37 cellular contexts compared by ENCODE assay signal in genomic region chr20:8510808-8511207, GRCh38.
"Had no signal": no experiment of that assay in that cellular context is flagged by ENCODE, and none has a peak within 500 bp of the region (broad histone marks: within the 10 kb centered on the region; RNA-seq: fewer than 3 reads in every experiment).

No MANE protein-coding gene starts in this region.

- H3K4me1 ChIP-seq: body of pancreas had no signal

- H3K27me3 Mint-ChIP-seq: activated B cell treated with CpG ODN at 0.5 μM for 24 hours; activated CD4-positive, alpha-beta memory T cell treated with anti-CD3 and anti-CD28 coated beads for 36 hours; activated CD4-positive, alpha-beta T cell treated with anti-CD3 and anti-CD28 coated beads, Interleukin-2, amount 10 ng/mL, durations not matched to agents 24 days and 14 days; activated CD8-positive, alpha-beta T cell treated with anti-CD3 and anti-CD28 coated beads for 36 hours; activated naive CD8-positive, alpha-beta T cell treated with anti-CD3 and anti-CD28 coated beads for 36 hours; activated T-helper 17 cell treated with anti-CD3 and anti-CD28 coated beads, Interleukin-2, amount 50 U/mL, for 72 hours; central memory CD8-positive, alpha-beta T cell had no signal

- H3K4me3 ChIP-seq: adrenal gland, body of pancreas, cardiac muscle cell had no signal

- H3K36me3 Mint-ChIP-seq: activated CD4-positive, alpha-beta memory T cell treated with anti-CD3 and anti-CD28 coated beads for 36 hours; activated naive CD4-positive, alpha-beta T cell treated with anti-CD3 and anti-CD28 coated beads, Interleukin-2, amount 50 U/mL, for 72 hours; activated naive CD8-positive, alpha-beta T cell treated with anti-CD3 and anti-CD28 coated beads for 36 hours had no signal

- H3K36me3 ChIP-seq: adrenal gland, brain microvascular endothelial cell, cardiac muscle cell had no signal

- H3K9me3 Mint-ChIP-seq: activated B cell treated with CpG ODN at 0.5 μM for 24 hours; activated CD4-positive, alpha-beta memory T cell treated with anti-CD3 and anti-CD28 coated beads for 36 hours; activated CD4-positive, alpha-beta T cell treated with anti-CD3 and anti-CD28 coated beads, Interleukin-2, amount 10 ng/mL, durations not matched to agents 24 days and 14 days; activated CD8-positive, alpha-beta T cell treated with anti-CD3 and anti-CD28 coated beads for 36 hours; activated naive CD4-positive, alpha-beta T cell treated with anti-CD3 and anti-CD28 coated beads for 36 hours; activated T-cell treated with anti-CD3 and anti-CD28 coated beads, Interleukin-2, amount 50 U/mL, for 4 hours; activated T-helper 1 cell treated with anti-CD3 and anti-CD28 coated beads, Interleukin-12 subunit alpha, Interleukin-12 subunit beta, Interleukin-2, Interleukin-4 antibody, amounts not matched to agents 30 ng/mL and 10 ng/mL and 1 ng/mL, durations not matched to agents 14 hours and 24 hours and 36 hours; activated T-helper 17 cell treated with anti-CD3 and anti-CD28 coated beads, Interleukin-2, amount 50 U/mL, for 72 hours; central memory CD8-positive, alpha-beta T cell; T-helper 1 cell treated with Interleukin-12 subunit alpha and Interleukin-12 subunit beta and Interleukin-4 antibody, amounts not matched to agents 30 μg/mL and 1 μg/mL, for 36 hours; T-helper 2 cell treated with Interferon-gamma antibody and Interleukin-4, amounts not matched to agents 5 μg/mL and 100 μg/mL, for 36 hours had no signal

- H3K27me3 ChIP-seq: adrenal gland, body of pancreas, brain microvascular endothelial cell, cardiac muscle cell had no signal

- H3K9me3 ChIP-seq: adrenal gland, body of pancreas had no signal

- H3K4me1 Mint-ChIP-seq: activated B cell treated with CpG ODN at 0.5 μM for 24 hours; activated CD4-positive, alpha-beta T cell treated with anti-CD3 and anti-CD28 coated beads, Interleukin-2, amount 10 ng/mL, durations not matched to agents 24 days and 14 days; activated naive CD8-positive, alpha-beta T cell treated with anti-CD3 and anti-CD28 coated beads for 36 hours; activated T-helper 17 cell treated with anti-CD3 and anti-CD28 coated beads, Interleukin-2, amount 50 U/mL, for 72 hours had no signal

- H3K27ac ChIP-seq: adrenal gland, body of pancreas, brain microvascular endothelial cell, cardiac muscle cell, VCaP had no signal

- H3K27ac Mint-ChIP-seq: activated B cell treated with CpG ODN at 0.5 μM for 24 hours; activated CD4-positive, alpha-beta memory T cell treated with anti-CD3 and anti-CD28 coated beads for 36 hours; activated CD4-positive, alpha-beta T cell treated with anti-CD3 and anti-CD28 coated beads, Interleukin-2, amount 10 ng/mL, durations not matched to agents 24 days and 14 days; activated CD8-positive, alpha-beta T cell treated with anti-CD3 and anti-CD28 coated beads for 36 hours; activated naive CD4-positive, alpha-beta T cell treated with anti-CD3 and anti-CD28 coated beads for 36 hours; activated naive CD4-positive, alpha-beta T cell treated with anti-CD3 and anti-CD28 coated beads, Interleukin-2, amount 50 U/mL, for 72 hours; activated naive CD8-positive, alpha-beta T cell treated with anti-CD3 and anti-CD28 coated beads for 36 hours; activated T-cell treated with anti-CD3 and anti-CD28 coated beads, Interleukin-2, amount 50 U/mL, for 72 hours; activated T-helper 1 cell treated with anti-CD3 and anti-CD28 coated beads, Interleukin-12 subunit alpha, Interleukin-12 subunit beta, Interleukin-2, Interleukin-4 antibody, amounts not matched to agents 30 ng/mL and 10 ng/mL and 1 ng/mL, durations not matched to agents 14 hours and 24 hours and 36 hours; activated T-helper 17 cell treated with anti-CD3 and anti-CD28 coated beads, Interleukin-2, amount 50 U/mL, for 72 hours; T-helper 1 cell treated with Interleukin-12 subunit alpha and Interleukin-12 subunit beta and Interleukin-4 antibody, amounts not matched to agents 30 μg/mL and 1 μg/mL, for 36 hours; T-helper 2 cell treated with Interferon-gamma antibody and Interleukin-4, amounts not matched to agents 5 μg/mL and 100 μg/mL, for 36 hours had no signal

- ATAC-seq: activated CD8-positive, alpha-beta T cell treated with anti-CD3 and anti-CD28 coated beads for 36 hours; activated naive CD4-positive, alpha-beta T cell treated with anti-CD3 and anti-CD28 coated beads, Interleukin-2, amount 50 U/mL, for 72 hours; activated T-cell treated with anti-CD3 and anti-CD28 coated beads, Interleukin-2, amount 50 U/mL, for 4 hours; activated T-cell treated with anti-CD3 and anti-CD28 coated beads, Interleukin-2, amount 50 U/mL, for 72 hours; activated T-helper 17 cell treated with anti-CD3 and anti-CD28 coated beads, Interleukin-2, amount 50 U/mL, for 72 hours; body of pancreas had no signal

- FAIRE-seq: astrocyte, bronchial epithelial cell, TTC549 had no signal

- H3K4me3 Mint-ChIP-seq: activated B cell treated with CpG ODN at 0.5 μM for 24 hours; activated CD4-positive, alpha-beta memory T cell treated with anti-CD3 and anti-CD28 coated beads for 36 hours; activated CD4-positive, alpha-beta T cell treated with anti-CD3 and anti-CD28 coated beads, Interleukin-2, amount 10 ng/mL, durations not matched to agents 24 days and 14 days; activated CD8-positive, alpha-beta T cell treated with anti-CD3 and anti-CD28 coated beads for 36 hours; activated naive CD4-positive, alpha-beta T cell treated with anti-CD3 and anti-CD28 coated beads for 36 hours; activated naive CD8-positive, alpha-beta T cell treated with anti-CD3 and anti-CD28 coated beads for 36 hours; activated T-cell treated with anti-CD3 and anti-CD28 coated beads, Interleukin-2, amount 50 U/mL, for 4 hours; activated T-cell treated with anti-CD3 and anti-CD28 coated beads, Interleukin-2, amount 50 U/mL, for 72 hours; activated T-helper 1 cell treated with anti-CD3 and anti-CD28 coated beads, Interleukin-12 subunit alpha, Interleukin-12 subunit beta, Interleukin-2, Interleukin-4 antibody, amounts not matched to agents 30 ng/mL and 10 ng/mL and 1 ng/mL, durations not matched to agents 14 hours and 24 hours and 36 hours; activated T-helper 17 cell treated with anti-CD3 and anti-CD28 coated beads, Interleukin-2, amount 50 U/mL, for 72 hours; central memory CD8-positive, alpha-beta T cell; T-helper 1 cell treated with Interleukin-12 subunit alpha and Interleukin-12 subunit beta and Interleukin-4 antibody, amounts not matched to agents 30 μg/mL and 1 μg/mL, for 36 hours; T-helper 2 cell treated with Interferon-gamma antibody and Interleukin-4, amounts not matched to agents 5 μg/mL and 100 μg/mL, for 36 hours had no signal

- DNase-seq: activated B cell treated with CpG ODN at 0.5 μM for 24 hours; activated CD4-positive, alpha-beta memory T cell treated with anti-CD3 and anti-CD28 coated beads for 36 hours; activated CD4-positive, alpha-beta T cell treated with anti-CD3 and anti-CD28 coated beads for 4 hours; activated CD4-positive, alpha-beta T cell treated with anti-CD3 and anti-CD28 coated beads, Interleukin-2, amount 10 ng/mL, durations not matched to agents 24 days and 14 days; activated CD4-positive, alpha-beta T cell treated with anti-CD3 and anti-CD28 coated beads, Interleukin-2, amount 50 U/mL, for 1 hour; activated CD4-positive, alpha-beta T cell treated with anti-CD3 and anti-CD28 coated beads, Interleukin-2, amount 50 U/mL, for 4 hours; activated CD4-positive, CD25-positive, alpha-beta regulatory T cell treated with anti-CD3 and anti-CD28 coated beads, Interleukin-2, amount 50 U/mL, for 72 hours; activated CD8-positive, alpha-beta memory T cell treated with anti-CD3 and anti-CD28 coated beads, Interleukin-2, amount 50 U/mL, for 48 hours; activated CD8-positive, alpha-beta T cell treated with anti-CD3 and anti-CD28 coated beads for 36 hours; activated effector memory CD4-positive, alpha-beta T cell treated with anti-CD3 and anti-CD28 coated beads, Interleukin-2, amount 50 U/mL, for 16 hours; activated gamma-delta T cell treated with Interleukin-2 at 50 U/mL for 16 hours; activated naive CD4-positive, alpha-beta T cell; activated naive CD4-positive, alpha-beta T cell treated with anti-CD3 and anti-CD28 coated beads for 36 hours; activated naive CD4-positive, alpha-beta T cell treated with anti-CD3 and anti-CD28 coated beads, Interleukin-2, amount 50 U/mL, for 16 hours; activated naive CD8-positive, alpha-beta T cell treated with anti-CD3 and anti-CD28 coated beads for 36 hours; activated T-cell treated with anti-CD3 and anti-CD28 coated beads, Interleukin-2, amount 50 U/mL, for 4 hours; activated T-cell treated with anti-CD3 and anti-CD28 coated beads, Interleukin-2, amount 50 U/mL, for 72 hours; adrenal gland; amniotic stem cell; aorta; body of pancreas; brain microvascular endothelial cell; caudate nucleus; cerebellar nuclear complex; T-helper 2 cell; T-helper 9 cell had no signal
